In the genomic region with DNA sequence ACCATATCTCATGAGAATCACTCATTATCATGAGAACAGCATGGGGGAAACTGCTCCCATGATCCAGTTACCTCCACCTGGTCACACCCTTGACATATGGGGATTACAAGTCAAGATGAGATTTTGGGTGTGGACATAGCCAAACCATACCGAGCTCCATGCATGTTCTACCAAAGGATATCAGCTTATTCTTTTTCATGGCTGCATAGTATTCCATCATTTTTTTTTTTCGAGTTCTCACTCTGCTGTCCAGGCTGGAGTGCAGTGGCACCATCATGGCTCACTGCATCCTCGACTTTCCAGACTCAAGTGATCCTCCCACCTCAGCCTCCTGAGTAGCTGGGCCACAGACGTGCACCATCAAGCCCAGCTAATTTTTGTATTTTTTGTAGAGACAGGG, we compare ENCODE assay signal across 10 cellular contexts.
"Had no signal": no experiment of that assay in that cellular context is flagged by ENCODE, and none has a peak within 500 bp of the region (broad histone marks: within the 10 kb centered on the region; RNA-seq: fewer than 3 reads in every experiment).

No MANE protein-coding gene starts in this region.

- H3K4me1 Mint-ChIP-seq: IgD-negative memory B cell had no signal

- H3K27ac Mint-ChIP-seq: IgD-negative memory B cell had no signal

- H3K4me3 Mint-ChIP-seq: IgD-negative memory B cell had no signal

- H3K27ac ChIP-seq: HL-60, KMS-11 had no signal

- DNase-seq: IMR-90, Karpas-422, Kasumi-1, KBM-7, KG1 had no signal

- H3K27me3 Mint-ChIP-seq: IgD-negative memory B cell had no signal

- H3K4me2 ChIP-seq: KMS-11 had no signal

- ATAC-seq: HepG2 had no signal

- H3K9ac ChIP-seq: KMS-11 had no signal

- FAIRE-seq: HepG2, HTR-8/SVneo had no signal
